18 cellular contexts compared by ENCODE assay signal in genomic region chr10:129601737-129602136, GRCh38.
DNase-seq lines count a peak whose midpoint lies in the region; ATAC-seq and TF ChIP-seq lines count a peak whose summit lies in the region.
"Had no signal": no experiment of that assay in that cellular context is flagged by ENCODE, and none has a peak within 500 bp of the region (broad histone marks: within the 10 kb centered on the region; RNA-seq: fewer than 3 reads in every experiment).

No MANE protein-coding gene starts in this region.

- H3K27me3 Mint-ChIP-seq in endodermal cell (ENCODE audit: insufficient read depth) (no peaks in the 10 kb centered on the region), WTC11 (ENCODE audit: low read depth) (no peaks in the 10 kb centered on the region)

- POLR2A ChIA-PET in WTC11 (lab: Charles Lee): no interaction called here

- no peak overlapping the region for H3K9ac ChIP-seq in endodermal cell (ENCODE audit: extremely low read depth, low read length, poor library complexity, severe bottlenecking)

- H3K4me3 ChIP-seq in endodermal cell (ENCODE audit: low read length): no peak overlapping the region
- H3K4me3 ChIP-seq: left ventricle myocardium inferior, smooth muscle cell, upper lobe of left lung had no signal

- H3K9me3 Mint-ChIP-seq in endodermal cell (no peaks in the 10 kb centered on the region), WTC11 (peaks cover 6% of the 10 kb centered on the region)

- CTCF ChIA-PET in WTC11 (lab: Charles Lee): interaction anchor here (1.6 kb wide), 1 partner anchor 57 kb away, joined by 5 read pairs; no protein-coding TSS in a partner anchor

- 81 to 86% methylated on average over 8 to 10 of the region's 10 CpGs for WGBS in endodermal cell (ENCODE audit: insufficient coverage in 1 of 2, insufficient read length in 1 of 2), 2 experiments

- ATAC-seq in GM18909 (IDR thresholded peaks at IDR 0.05; ENCODE audit: poor library complexity, unreplicated experiment): peak; percentile 40
- ATAC-seq in HG03025 (IDR thresholded peaks at IDR 0.05; ENCODE audit: low FRiP score, unreplicated experiment): peak; percentile 16
- no peak for ATAC-seq in SK-N-SH treated with all-trans-retinoic acid at 6 μM for 48 hours
- no peak for ATAC-seq in WTC11
- ATAC-seq: HepG2 had no signal

- peak; percentile 33 for DNase-seq in D341Med (ENCODE audit: low spot score)
- DNase-seq in endodermal cell: peak; percentile 13
- DNase-seq in WTC11 (ENCODE audit: low spot score): no peak
- DNase-seq in hepatic stellate cell (ENCODE audit: low spot score): no peak
- no peak for DNase-seq in ecto neural progenitor cell (ENCODE audit: low spot score)
- DNase-seq: ACHN; amniotic stem cell; left ventricle myocardium inferior; NCI-H2081 treated with DMSO at 0.1 percent for 48 hours; posterior cingulate gyrus; stimulated activated naive CD4-positive, alpha-beta T cell treated with Interleukin-2 at 50 U/mL for 16 hours; SW 1271; upper lobe of left lung had no signal

- H3K4me1 Mint-ChIP-seq in endodermal cell (peaks cover 35% of the 10 kb centered on the region), WTC11 (peaks cover 27% of the 10 kb centered on the region)

- peaks cover 18% of the 10 kb centered on the region for H3K4me1 ChIP-seq in endodermal cell (ENCODE audit: control insufficient read depth, insufficient read depth, low read length)
- H3K4me1 ChIP-seq: left ventricle myocardium inferior, upper lobe of left lung had no signal

- H3K27me3 ChIP-seq in endodermal cell (ENCODE audit: control insufficient read depth, insufficient read depth, low read length, poor library complexity, severe bottlenecking): no peaks in the 10 kb centered on the region
- H3K27me3 ChIP-seq: upper lobe of left lung had no signal

- no peaks in the 10 kb centered on the region for H3K36me3 ChIP-seq in endodermal cell (ENCODE audit: control insufficient read depth, insufficient read depth, low read length)
- H3K36me3 ChIP-seq: left ventricle myocardium inferior, upper lobe of left lung had no signal

- TF ChIP-seq CTCF in endodermal cell (conservative IDR thresholded peaks at IDR 0.05): no peak
- no peak for TF ChIP-seq CTCF in WTC11 (IDR thresholded peaks at IDR 0.05)

- H3K4me3 Mint-ChIP-seq in endodermal cell: no peak overlapping the region
- no peak overlapping the region for H3K4me3 Mint-ChIP-seq in WTC11

- H3K27ac Mint-ChIP-seq in endodermal cell (no peak overlapping the region), WTC11 (no peak overlapping the region)

- H3K36me3 Mint-ChIP-seq in endodermal cell (ENCODE audit: low read depth) (peaks cover 3% of the 10 kb centered on the region), WTC11 (no peaks in the 10 kb centered on the region)

- no peaks in the 10 kb centered on the region for H3K9me3 ChIP-seq in endodermal cell (ENCODE audit: control insufficient read depth, low read length)
- H3K9me3 ChIP-seq: left ventricle myocardium inferior, upper lobe of left lung had no signal

- no peak overlapping the region for H3K27ac ChIP-seq in endodermal cell (ENCODE audit: low read depth, low read length)
- H3K27ac ChIP-seq: left ventricle myocardium inferior, upper lobe of left lung had no signal

TF ChIP-seq in SK-N-SH treated with all-trans-retinoic acid at 6 μM for 48 hours, 23 proteins besides CTCF, POLR2A, EP300 and RAD21:
- TF ChIP-seq ZNF565 (CRISPR knock-in tag; conservative IDR thresholded peaks at IDR 0.05; ENCODE audit: low read depth): no peak
- no peak for TF ChIP-seq SNAI2 (CRISPR knock-in tag; IDR thresholded peaks at IDR 0.05)
- no peak for TF ChIP-seq CREB5 (CRISPR knock-in tag; IDR thresholded peaks at IDR 0.05; ENCODE audit: low read depth)
- no peak for TF ChIP-seq ISL1 (CRISPR knock-in tag; IDR thresholded peaks at IDR 0.05)

TF ChIP-seq in WTC11, 78 proteins besides CTCF, POLR2A, EP300 and RAD21:
- TF ChIP-seq ZBTB21 (CRISPR knock-in tag; IDR thresholded peaks at IDR 0.05; ENCODE audit: borderline replicate concordance): no peak
- TF ChIP-seq RELA (CRISPR knock-in tag; IDR thresholded peaks at IDR 0.05; ENCODE audit: borderline replicate concordance): no peak
- no peak for TF ChIP-seq SMAD3 (CRISPR knock-in tag; IDR thresholded peaks at IDR 0.05; ENCODE audit: borderline replicate concordance)
- TF ChIP-seq, protein P1, sequence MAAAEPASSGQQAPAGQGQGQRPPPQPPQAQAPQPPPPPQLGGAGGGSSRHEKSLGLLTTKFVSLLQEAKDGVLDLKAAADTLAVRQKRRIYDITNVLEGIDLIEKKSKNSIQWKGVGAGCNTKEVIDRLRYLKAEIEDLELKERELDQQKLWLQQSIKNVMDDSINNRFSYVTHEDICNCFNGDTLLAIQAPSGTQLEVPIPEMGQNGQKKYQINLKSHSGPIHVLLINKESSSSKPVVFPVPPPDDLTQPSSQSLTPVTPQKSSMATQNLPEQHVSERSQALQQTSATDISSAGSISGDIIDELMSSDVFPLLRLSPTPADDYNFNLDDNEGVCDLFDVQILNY (CRISPR knock-in tag; IDR thresholded peaks at IDR 0.05): no peak
- no peak for TF ChIP-seq CREB1 (CRISPR knock-in tag; IDR thresholded peaks at IDR 0.05)
- TF ChIP-seq TEAD4 (CRISPR knock-in tag; IDR thresholded peaks at IDR 0.05): no peak
- TF ChIP-seq SOX15 (CRISPR knock-in tag; IDR thresholded peaks at IDR 0.05): no peak
- TF ChIP-seq CREM (CRISPR knock-in tag; IDR thresholded peaks at IDR 0.05): no peak
- TF ChIP-seq SMAD4 (CRISPR knock-in tag; IDR thresholded peaks at IDR 0.05): no peak
- TF ChIP-seq ZNF121 (CRISPR knock-in tag; IDR thresholded peaks at IDR 0.05): no peak
- no peak for TF ChIP-seq ATF1 (CRISPR knock-in tag; IDR thresholded peaks at IDR 0.05)
- TF ChIP-seq ZNF281 (CRISPR knock-in tag; IDR thresholded peaks at IDR 0.05): no peak
- TF ChIP-seq GABPB1 (CRISPR knock-in tag; IDR thresholded peaks at IDR 0.05): no peak
TF ChIP-seq in WTC11: peak in this region for 0.

Comparison
In these comparisons a context has a peak if more than half of its experiments do, and no peak if none do; other contexts are left out.
1. DNase-seq: peak in D341Med (single experiment) and endodermal cell (single experiment); none in WTC11 (single experiment), hepatic stellate cell (single experiment) and ecto neural progenitor cell (single experiment).
2. ATAC-seq: peak in GM18909 (single experiment) and HG03025 (single experiment); none in SK-N-SH treated with all-trans-retinoic acid at 6 μM for 48 hours (single experiment) and WTC11 (single experiment).